Comparison of ENCODE assay signal across 8 cellular contexts in genomic region chr12:53325539-53326061, GRCh38. TPM values are rescaled to one million over a fixed set of nuclear protein-coding genes. Genes with fewer than 3 reads are reported as not detected.
DNase-seq lines count a peak whose midpoint lies in the region; ATAC-seq, FAIRE-seq and TF ChIP-seq lines count a peak whose summit lies in the region.

No MANE protein-coding gene starts in this region.

- FAIRE-seq in GM12878 (lab: Jason Lieb, UNC) = no peak

- H3K36me3 Mint-ChIP-seq in CD8-positive, alpha-beta T cell = peaks cover 14% of the 10 kb centered on the region

- in situ Hi-C loops in GM12878 (cut with MboI) = no loop called here

- H3K9me3 ChIP-seq in CD8-positive, alpha-beta T cell (ENCODE audit: low read length) = no peaks in the 10 kb centered on the region
- no peaks in the 10 kb centered on the region for H3K9me3 ChIP-seq in GM12878 (replicated peaks; ENCODE audit: control insufficient read depth, insufficient read depth, low read length)

- DNase-seq in CD8-positive, alpha-beta T cell = peak in 3 of 7 experiments; percentile 16 to 59 (median 21)
- DNase-seq in NCI-H69 (lab: John Stamatoyannopoulos, UW) (peak; percentile 79), GM12878 (ENCODE audit: low read depth, low spot score) (no peak), iPS-NIHi11 (ENCODE audit: low spot score) (peak; percentile 77), skeletal muscle cell (ENCODE audit: low read depth) (no peak), SIG-M5 treated with dmso at 0.1 percent for 504 hours (lab: John Stamatoyannopoulos, UW; ENCODE audit: unreplicated experiment) (no peak)

- H3K27ac Mint-ChIP-seq in CD8-positive, alpha-beta T cell = no peak overlapping the region

- H3K79me2 ChIP-seq in GM12878 (ENCODE audit: control insufficient read depth, insufficient read depth, low read length) = peaks cover 3% of the 10 kb centered on the region

- ATAC-seq in CD8-positive, alpha-beta T cell = no peak
- ATAC-seq in GM12878 (peak; percentile 7), HG03108 (IDR thresholded peaks at IDR 0.05; ENCODE audit: unreplicated experiment) (no peak), GM19328 (IDR thresholded peaks at IDR 0.05; ENCODE audit: unreplicated experiment) (no peak)

- peak overlapping the region; percentile 91 for H3K4me3 Mint-ChIP-seq in CD8-positive, alpha-beta T cell

- BruUV-seq in GM12878 (replicated peaks; lab: Mats Ljungman, UMichigan) = no TSS peak

- SMC1A ChIA-PET in GM12878 (lab: Charles Lee; ENCODE audit: uncharacterized antibody, unreplicated experiment) = interaction anchor here (0.5 to 9.8 kb wide), 12 partner anchors 15 to 183 kb away, joined by 3 to 123 read pairs (median 4); partner anchors contain the start of genes SP1 and TARBP2

- H3K36me3 ChIP-seq in CD8-positive, alpha-beta T cell (ENCODE audit: insufficient read depth, low read length) = no peaks in the 10 kb centered on the region
- no peaks in the 10 kb centered on the region for H3K36me3 ChIP-seq in GM12878 (ENCODE audit: control insufficient read depth in 2 of 2, insufficient read depth in 2 of 2, low read length in 1 of 2)

- no peak for TF ChIP-seq CTCF in CD8-positive, alpha-beta T cell (IDR thresholded peaks at IDR 0.05)
- TF ChIP-seq CTCF in GM12878 (IDR thresholded peaks at IDR 0.05 in 2 of 3, conservative IDR thresholded peaks at IDR 0.05 in 1 of 3; ENCODE audit: control insufficient read depth in 2 of 3, extremely low read depth in 1 of 3, insufficient read depth in 1 of 3, low read depth in 3 of 3, low read length in 3 of 3) = no peak

- no peak for TF ChIP-seq RAD21 in GM12878 (IDR thresholded peaks at IDR 0.05; ENCODE audit: insufficient read depth, low read depth, low read length)

- H3K27ac ChIP-seq in CD8-positive, alpha-beta T cell (ENCODE audit: low read depth, low read length) = no peak overlapping the region
- peak overlapping the region; percentile 87 for H3K27ac ChIP-seq in GM12878 (ENCODE audit: control insufficient read depth, insufficient read depth)

- H3K9ac ChIP-seq in GM12878 (ENCODE audit: control insufficient read depth, insufficient read depth, low read length) = peak overlapping the region; percentile 80

- H3K27me3 Mint-ChIP-seq in CD8-positive, alpha-beta T cell (ENCODE audit: low read depth) = no peaks in the 10 kb centered on the region

- POLR2A ChIA-PET in CD8-positive, alpha-beta T cell (lab: Charles Lee) = interaction anchor here (0.6 to 5.6 kb wide), 11 partner anchors 19 to 197 kb away, joined by 3 to 58 read pairs (median 5); partner anchors contain the start of genes MYG1, PFDN5, PRR13 and SP1
- POLR2A ChIA-PET in GM12878 (lab: Charles Lee) = interaction anchor here (0.9 to 5.0 kb wide), 6 partner anchors 19 to 129 kb away, joined by 3 to 41 read pairs (median 6); partner anchors contain the start of gene PFDN5

- intact Hi-C loops in CD8-positive, alpha-beta T cell (cut with DNase I, micrococcal nuclease) = loop anchor here (2.0 to 10.0 kb wide), 3 partner anchors 27 to 179 kb away; partner anchors contain the start of genes NPFF (in 1 of the 2), SP1 (in 1 of the 2) and TARBP2 (in 1 of the 2)
- intact Hi-C loops in GM12878 (cut with micrococcal nuclease; ENCODE audit: unreplicated experiment) = loop anchor here (2.0 kb wide), 1 partner anchor 183 kb away; no protein-coding TSS in a partner anchor

- peak overlapping the region; percentile 74 for H3K4me3 ChIP-seq in CD8-positive, alpha-beta T cell (ENCODE audit: low read depth, low read length)
- peak overlapping the region; percentile 93 for H3K4me3 ChIP-seq in GM12878
- H3K4me3 ChIP-seq in skeletal muscle cell (ENCODE audit: low read depth, low read length) = peak overlapping the region; percentile 62

- H3K27me3 ChIP-seq in CD8-positive, alpha-beta T cell (ENCODE audit: insufficient read depth, low read length) = no peaks in the 10 kb centered on the region
- H3K27me3 ChIP-seq in GM12878 (replicated peaks in 1 of 2; ENCODE audit: control insufficient read depth in 2 of 2, insufficient read depth in 2 of 2, low read length in 1 of 2) = peaks cover 0 to 1% of the 10 kb centered on the region in 2 experiments; a peak in 2 of 4 replicates

- peaks cover 25% of the 10 kb centered on the region for H3K4me1 ChIP-seq in CD8-positive, alpha-beta T cell (ENCODE audit: insufficient read depth, low read length)
- H3K4me1 ChIP-seq in GM12878 (ENCODE audit: control insufficient read depth, insufficient read depth, low read length) = peaks cover 18% of the 10 kb centered on the region; the same call in 1 of the 2 replicates

- WGBS in GM12878 (ENCODE audit: insufficient coverage, insufficient replicate concordance, low lambda C conversion rate, missing lambda C conversion rate) = 5% methylated on average over 25 of the region's 47 CpGs

- H2AFZ ChIP-seq in GM12878 (ENCODE audit: control insufficient read depth, low read depth, low read length) = peak overlapping the region; percentile 31

- no peaks in the 10 kb centered on the region for H4K20me1 ChIP-seq in GM12878 (ENCODE audit: control insufficient read depth, insufficient read depth)

- no peak for TF ChIP-seq POLR2A in GM12878 (IDR thresholded peaks at IDR 0.05; ENCODE audit: low read depth, low read length)

- CTCF ChIA-PET in CD8-positive, alpha-beta T cell (lab: Charles Lee) = interaction anchor here (1.0 to 14.3 kb wide), 7 partner anchors 8 to 183 kb away, joined by 3 to 202 read pairs (median 6); no protein-coding TSS in a partner anchor
- CTCF ChIA-PET in GM12878 (lab: Yijun Ruan, JAX) = interaction anchor here (0.6 to 15.1 kb wide), 17 partner anchors 8 to 184 kb away, joined by 3 to 240 read pairs (median 5); partner anchors contain the start of genes AMHR2, ESPL1, MYG1 and PFDN5

- RAD21 ChIA-PET in GM12878 (lab: Charles Lee; ENCODE audit: unreplicated experiment) = interaction anchor here (0.7 to 6.3 kb wide), 12 partner anchors 10 to 259 kb away, joined by 3 to 118 read pairs (median 6); partner anchors contain the start of gene TARBP2

- peaks cover 33% of the 10 kb centered on the region for H3K4me1 Mint-ChIP-seq in CD8-positive, alpha-beta T cell (ENCODE audit: low read depth)

- no peaks in the 10 kb centered on the region for H3K9me3 Mint-ChIP-seq in CD8-positive, alpha-beta T cell

- peak overlapping the region; percentile 94 for H3K4me2 ChIP-seq in GM12878 (ENCODE audit: control insufficient read depth, insufficient read depth)

- no peak for TF ChIP-seq EP300 in GM12878 (IDR thresholded peaks at IDR 0.05; ENCODE audit: borderline replicate concordance in 1 of 2, control insufficient read depth in 1 of 2, low read depth in 2 of 2, low read length in 2 of 2)

RNA-seq across cellular contexts. Expression of gene AAAS, which starts 4.2 kb away (rescaled TPM):
- 10 to 100 TPM; 17.0 to 21.5 TPM for total RNA-seq in CD8-positive, alpha-beta T cell
- 61.7 and 62.9 TPM in 2 replicates for total RNA-seq in GM12878 (2013; cell fraction: nucleolus; rRNA removed)
- 74.3 and 84.5 TPM in 2 replicates for total RNA-seq in GM12878 (2014; rRNA removed)
- 47.6 and 47.8 TPM in 2 replicates for total RNA-seq in GM12878 (2014; rRNA removed; fragmentation: Illumina TruSeq; extraction: Trizol)
- 65.3 and 69.0 TPM in 2 replicates for total RNA-seq in GM12878 (2021)
- polyA plus RNA-seq in GM12878 (2011; ENCODE audit: low read depth) = 33.1 TPM
- polyA plus RNA-seq in GM12878 (2011; rRNA removed) = 43.9 and 64.7 TPM in 2 replicates
- 99.5 and 108 TPM in 2 replicates for polyA plus RNA-seq in GM12878 (2011; cell fraction: cytosol; rRNA removed)
- polyA plus RNA-seq in GM12878 (2011; cell fraction: nucleus; rRNA removed) = 242 and 279 TPM in 2 replicates
- polyA plus RNA-seq in GM12878 (2012) = 50.4 and 53.6 TPM in 2 replicates
- polyA plus RNA-seq in GM12878 (2014; fragmentation: Illumina TruSeq; extraction: Trizol) = 53.1 and 70.8 TPM in 2 replicates
- 10 to 100 TPM; 58.6 to 71.5 TPM for polyA plus RNA-seq in GM12878 (2014; fragmentation: Nextera tagmentation; extraction: Ambion mirVana)
- polyA plus RNA-seq in GM12878 (2014; rRNA removed) = 76.8 and 78.1 TPM in 2 replicates
- 10 to 100 TPM; 84.5 to 93.1 TPM for polyA plus RNA-seq in GM12878 (2016; fragmentation: Nextera tagmentation; extraction: Ambion mirVana)
- 70.4 and 98.1 TPM in 2 replicates for polyA minus RNA-seq in GM12878 (2011; rRNA and poly(A)+ RNA removed)
- 34.1 and 39.3 TPM in 2 replicates for polyA minus RNA-seq in GM12878 (2011; cell fraction: cytosol; rRNA and poly(A)+ RNA removed)
- 39.7 and 64.5 TPM in 2 replicates for polyA minus RNA-seq in GM12878 (2011; cell fraction: nucleus; rRNA and poly(A)+ RNA removed)

RNA-seq across cellular contexts. Expression of gene SP7, which starts 10.6 kb away (rescaled TPM):
- not detected for total RNA-seq in CD8-positive, alpha-beta T cell
- not detected in 2 replicates for total RNA-seq in GM12878 (2013; cell fraction: nucleolus; rRNA removed)
- not detected in 2 replicates for total RNA-seq in GM12878 (2014; rRNA removed)
- total RNA-seq in GM12878 (2014; rRNA removed; fragmentation: Illumina TruSeq; extraction: Trizol) = not detected in 2 replicates
- not detected in 2 replicates for total RNA-seq in GM12878 (2021)
- polyA plus RNA-seq in GM12878 (2011; ENCODE audit: low read depth) = not detected
- not detected in 2 replicates for polyA plus RNA-seq in GM12878 (2011; rRNA removed)
- polyA plus RNA-seq in GM12878 (2011; cell fraction: cytosol; rRNA removed) = not detected in 2 replicates
- polyA plus RNA-seq in GM12878 (2011; cell fraction: nucleus; rRNA removed) = not detected in 2 replicates
- not detected in 2 replicates for polyA plus RNA-seq in GM12878 (2012)
- not detected in 2 replicates for polyA plus RNA-seq in GM12878 (2014; fragmentation: Illumina TruSeq; extraction: Trizol)
- under 1 TPM in 1 of 2 experiments, not detected in 1; 0.05 TPM for polyA plus RNA-seq in GM12878 (2014; fragmentation: Nextera tagmentation; extraction: Ambion mirVana)
- polyA plus RNA-seq in GM12878 (2014; rRNA removed) = not detected in 2 replicates
- under 1 TPM in 1 of 2 experiments, not detected in 1; 0.11 TPM for polyA plus RNA-seq in GM12878 (2016; fragmentation: Nextera tagmentation; extraction: Ambion mirVana)
- not detected in 2 replicates for polyA minus RNA-seq in GM12878 (2011; rRNA and poly(A)+ RNA removed)
- polyA minus RNA-seq in GM12878 (2011; cell fraction: cytosol; rRNA and poly(A)+ RNA removed) = not detected in 2 replicates
- not detected in 2 replicates for polyA minus RNA-seq in GM12878 (2011; cell fraction: nucleus; rRNA and poly(A)+ RNA removed)

RNA-seq across cellular contexts. Expression of gene MYG1, which starts 26.1 kb away (rescaled TPM):
- total RNA-seq in CD8-positive, alpha-beta T cell = 10 to 100 TPM; 24.2 to 31.4 TPM
- total RNA-seq in GM12878 (2013; cell fraction: nucleolus; rRNA removed) = 15.4 and 16.3 TPM in 2 replicates
- 61.7 and 81.0 TPM in 2 replicates for total RNA-seq in GM12878 (2014; rRNA removed)
- 32.4 and 36.2 TPM in 2 replicates for total RNA-seq in GM12878 (2014; rRNA removed; fragmentation: Illumina TruSeq; extraction: Trizol)
- 64.9 and 68.7 TPM in 2 replicates for total RNA-seq in GM12878 (2021)
- 24.1 TPM for polyA plus RNA-seq in GM12878 (2011; ENCODE audit: low read depth)
- polyA plus RNA-seq in GM12878 (2011; rRNA removed) = 25.5 and 48.6 TPM in 2 replicates
- 70.9 and 83.3 TPM in 2 replicates for polyA plus RNA-seq in GM12878 (2011; cell fraction: cytosol; rRNA removed)
- polyA plus RNA-seq in GM12878 (2011; cell fraction: nucleus; rRNA removed) = 47.8 and 61.1 TPM in 2 replicates
- polyA plus RNA-seq in GM12878 (2012) = 37.8 and 57.0 TPM in 2 replicates
- polyA plus RNA-seq in GM12878 (2014; fragmentation: Illumina TruSeq; extraction: Trizol) = 23.2 and 37.6 TPM in 2 replicates
- polyA plus RNA-seq in GM12878 (2014; fragmentation: Nextera tagmentation; extraction: Ambion mirVana) = 10 to 100 TPM; 20.7 to 38.2 TPM
- 66.7 and 76.8 TPM in 2 replicates for polyA plus RNA-seq in GM12878 (2014; rRNA removed)
- polyA plus RNA-seq in GM12878 (2016; fragmentation: Nextera tagmentation; extraction: Ambion mirVana) = 10 to 100 TPM; 50.2 to 53.7 TPM
- 39.4 and 50.6 TPM in 2 replicates for polyA minus RNA-seq in GM12878 (2011; rRNA and poly(A)+ RNA removed)
- polyA minus RNA-seq in GM12878 (2011; cell fraction: cytosol; rRNA and poly(A)+ RNA removed) = 23.4 and 25.1 TPM in 2 replicates
- polyA minus RNA-seq in GM12878 (2011; cell fraction: nucleus; rRNA and poly(A)+ RNA removed) = 9.4 and 15.8 TPM in 2 replicates

RNA-seq across cellular contexts. Expression of gene PFDN5, which starts 30.3 kb away (rescaled TPM):
- 100 to 1,000 TPM; 741 to 751 TPM for total RNA-seq in CD8-positive, alpha-beta T cell
- 141 and 153 TPM in 2 replicates for total RNA-seq in GM12878 (2013; cell fraction: nucleolus; rRNA removed)
- total RNA-seq in GM12878 (2014; rRNA removed) (320 and 355 TPM in 2 replicates), GM12878 (2014; rRNA removed; fragmentation: Illumina TruSeq; extraction: Trizol) (504 and 518 TPM in 2 replicates), GM12878 (2021) (300 and 322 TPM in 2 replicates)
- 1,639 TPM for polyA plus RNA-seq in GM12878 (2011; ENCODE audit: low read depth)
- polyA plus RNA-seq in GM12878 (2011; rRNA removed) (851 and 863 TPM in 2 replicates), GM12878 (2014; fragmentation: Illumina TruSeq; extraction: Trizol) (485 and 536 TPM in 2 replicates), GM12878 (2014; fragmentation: Nextera tagmentation; extraction: Ambion mirVana) (1,000 to 10,000 TPM; 1,522 to 1,596 TPM), GM12878 (2014; rRNA removed) (438 and 511 TPM in 2 replicates), GM12878 (2016; fragmentation: Nextera tagmentation; extraction: Ambion mirVana) (100 to 1,000 TPM; 373 to 398 TPM)
- polyA plus RNA-seq in GM12878 (2011; cell fraction: cytosol; rRNA removed) = 812 and 933 TPM in 2 replicates
- polyA plus RNA-seq in GM12878 (2011; cell fraction: nucleus; rRNA removed) = 540 and 746 TPM in 2 replicates
- polyA plus RNA-seq in GM12878 (2012) = 681 and 706 TPM in 2 replicates
- 235 and 327 TPM in 2 replicates for polyA minus RNA-seq in GM12878 (2011; rRNA and poly(A)+ RNA removed)
- polyA minus RNA-seq in GM12878 (2011; cell fraction: cytosol; rRNA and poly(A)+ RNA removed) = 57.1 and 72.9 TPM in 2 replicates
- 90.8 and 106 TPM in 2 replicates for polyA minus RNA-seq in GM12878 (2011; cell fraction: nucleus; rRNA and poly(A)+ RNA removed)

RNA-seq across cellular contexts. Expression of gene SP1, which starts 54.4 kb away (rescaled TPM):
- total RNA-seq in CD8-positive, alpha-beta T cell = 10 to 100 TPM; 33.5 to 33.8 TPM
- 61.7 and 67.4 TPM in 2 replicates for total RNA-seq in GM12878 (2013; cell fraction: nucleolus; rRNA removed)
- 27.0 and 29.7 TPM in 2 replicates for total RNA-seq in GM12878 (2014; rRNA removed)
- total RNA-seq in GM12878 (2014; rRNA removed; fragmentation: Illumina TruSeq; extraction: Trizol) = 31.8 and 32.7 TPM in 2 replicates
- total RNA-seq in GM12878 (2021) = 46.7 and 49.0 TPM in 2 replicates
- 10.3 TPM for polyA plus RNA-seq in GM12878 (2011; ENCODE audit: low read depth)
- polyA plus RNA-seq in GM12878 (2011; rRNA removed) = 43.9 and 52.0 TPM in 2 replicates
- 45.8 and 49.4 TPM in 2 replicates for polyA plus RNA-seq in GM12878 (2011; cell fraction: cytosol; rRNA removed)
- polyA plus RNA-seq in GM12878 (2011; cell fraction: nucleus; rRNA removed) = 41.3 and 53.9 TPM in 2 replicates
- polyA plus RNA-seq in GM12878 (2012) = 17.4 and 19.4 TPM in 2 replicates
- polyA plus RNA-seq in GM12878 (2014; fragmentation: Illumina TruSeq; extraction: Trizol) = 33.5 and 35.6 TPM in 2 replicates
- polyA plus RNA-seq in GM12878 (2014; fragmentation: Nextera tagmentation; extraction: Ambion mirVana) = 1 to 10 TPM; 4.0 to 7.3 TPM
- polyA plus RNA-seq in GM12878 (2014; rRNA removed) = 22.4 and 23.4 TPM in 2 replicates
- 1 to 10 TPM; 3.3 to 3.7 TPM for polyA plus RNA-seq in GM12878 (2016; fragmentation: Nextera tagmentation; extraction: Ambion mirVana)
- 143 and 181 TPM in 2 replicates for polyA minus RNA-seq in GM12878 (2011; rRNA and poly(A)+ RNA removed)
- 31.4 and 35.9 TPM in 2 replicates for polyA minus RNA-seq in GM12878 (2011; cell fraction: cytosol; rRNA and poly(A)+ RNA removed)
- polyA minus RNA-seq in GM12878 (2011; cell fraction: nucleus; rRNA and poly(A)+ RNA removed) = 18.9 and 33.2 TPM in 2 replicates

Comparison
In these comparisons a context has a peak if more than half of its experiments do, and no peak if none do; other contexts are left out.
1. DNase-seq: peak in NCI-H69 (single experiment) and iPS-NIHi11 (single experiment); none in GM12878 (single experiment), skeletal muscle cell (single experiment) and SIG-M5 treated with dmso at 0.1 percent for 504 hours (single experiment).
2. Peak in every context shown above with its lines, with median percentiles within 50 percentile points of each other: H3K4me3 ChIP-seq.